In the genomic region with DNA sequence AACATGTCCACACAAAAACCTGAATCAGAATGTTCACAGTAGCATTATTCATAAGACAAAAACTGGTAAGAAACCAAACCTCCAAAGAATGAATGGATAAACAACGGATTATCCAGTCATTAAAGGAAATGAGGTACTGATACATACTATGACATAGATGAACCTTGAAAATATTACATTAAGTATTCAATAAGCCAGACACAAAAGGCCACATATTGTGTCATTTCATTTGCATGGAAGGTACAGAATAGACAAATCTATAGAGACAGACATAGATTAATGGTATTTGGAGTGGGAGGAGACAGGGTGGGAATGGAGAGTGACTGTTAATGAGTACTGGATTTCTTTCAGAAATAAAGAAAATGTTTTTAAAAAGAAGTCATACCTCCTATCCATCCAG, we compare ENCODE assay signal across 7 cellular contexts. TPM values are rescaled to one million over a fixed set of nuclear protein-coding genes. Genes with fewer than 3 reads are reported as not detected.
DNase-seq lines count a peak whose midpoint lies in the region; ATAC-seq, FAIRE-seq and TF ChIP-seq lines count a peak whose summit lies in the region.
"Not testable (repeated sequence)": the region's sequence is repeated elsewhere in the genome, so short reads cannot be mapped to it uniquely, and the experiment has no call there.
"Had no signal": no experiment of that assay in that cellular context is flagged by ENCODE, and none has a peak within 500 bp of the region (broad histone marks: within the 10 kb centered on the region; RNA-seq: fewer than 3 reads in every experiment).

No MANE protein-coding gene starts in this region.

- not testable (repeated sequence) for H3K4me3 Mint-ChIP-seq in activated T-helper 17 cell treated with anti-CD3 and anti-CD28 coated beads, Interleukin-2, amount 50 U/mL, for 72 hours

- not testable (repeated sequence) for H3K27ac Mint-ChIP-seq in activated T-helper 17 cell treated with anti-CD3 and anti-CD28 coated beads, Interleukin-2, amount 50 U/mL, for 72 hours

- H3K27me3 Mint-ChIP-seq in activated T-helper 17 cell treated with anti-CD3 and anti-CD28 coated beads, Interleukin-2, amount 50 U/mL, for 72 hours: not testable (repeated sequence)

- not testable (repeated sequence) for H3K36me3 ChIP-seq in RWPE2 (ENCODE audit: low read depth); bronchial epithelial cell (ENCODE audit: control insufficient read depth, insufficient read depth, low read length)

- not testable (repeated sequence) for H3K4me1 ChIP-seq in RWPE2 (ENCODE audit: insufficient read depth, poor library complexity, severe bottlenecking); foreskin keratinocyte

- not testable (repeated sequence) for H3K4me3 ChIP-seq in RWPE2 (ENCODE audit: severe bottlenecking); bronchial epithelial cell (ENCODE audit: low read depth, low read length)

- H3K27me3 ChIP-seq in RWPE2 (ENCODE audit: insufficient read depth, poor library complexity, severe bottlenecking); bronchial epithelial cell (ENCODE audit: control insufficient read depth, insufficient read depth, low read length); foreskin keratinocyte: not testable (repeated sequence)

- H3K4me1 Mint-ChIP-seq in activated T-helper 17 cell treated with anti-CD3 and anti-CD28 coated beads, Interleukin-2, amount 50 U/mL, for 72 hours: not testable (repeated sequence)

- ATAC-seq in RWPE2 (ENCODE audit: low read depth): peak; percentile 27; the same call in 1 of the 3 replicates
- peak; percentile 24 for ATAC-seq in activated T-helper 17 cell treated with anti-CD3 and anti-CD28 coated beads, Interleukin-2, amount 50 U/mL, for 72 hours (replicated peaks)
- ATAC-seq in esophagus mucosa: peak; percentile 81
- ATAC-seq in foreskin keratinocyte: peak; percentile 62

- not testable (repeated sequence) for FAIRE-seq in bronchial epithelial cell (lab: Jason Lieb, UNC)

- not testable (repeated sequence) for H3K9me3 Mint-ChIP-seq in activated T-helper 17 cell treated with anti-CD3 and anti-CD28 coated beads, Interleukin-2, amount 50 U/mL, for 72 hours

- not testable (repeated sequence) for TF ChIP-seq CTCF in RWPE2 (IDR thresholded peaks at IDR 0.05; ENCODE audit: poor library complexity, severe bottlenecking); bronchial epithelial cell (IDR thresholded peaks at IDR 0.05; ENCODE audit: insufficient read depth, low read length, severe bottlenecking); foreskin keratinocyte (conservative IDR thresholded peaks at IDR 0.05)

- H3K36me3 Mint-ChIP-seq in activated T-helper 17 cell treated with anti-CD3 and anti-CD28 coated beads, Interleukin-2, amount 50 U/mL, for 72 hours (ENCODE audit: low read depth): not testable (repeated sequence)

- not testable (repeated sequence) for H3K9me3 ChIP-seq in RWPE2 (ENCODE audit: severe bottlenecking)

- not testable (repeated sequence) for H3K27ac ChIP-seq in RWPE2 (ENCODE audit: poor library complexity, severe bottlenecking); foreskin keratinocyte

- DNase-seq in RWPE2 (ENCODE audit: low spot score): not testable (repeated sequence)
- DNase-seq in bronchial epithelial cell (ENCODE audit: low read depth) (peak; percentile 21), foreskin keratinocyte (peak in 1 of 2 donors; percentile 17)

RNA-seq across cellular contexts. Expression of a gene that starts 39.9 kb away (rescaled TPM):
- 1 to 10 TPM; 1.8 to 2.4 TPM for total RNA-seq in activated T-helper 17 cell treated with anti-CD3 and anti-CD28 coated beads, Interleukin-2, amount 50 U/mL, for 72 hours
- 0.13 and 0.26 TPM in 2 replicates for total RNA-seq in bronchial epithelial cell
- total RNA-seq in esophagus mucosa: 0.64 TPM
- total RNA-seq in foreskin keratinocyte: 0.28 and 0.54 TPM in 2 replicates
- polyA plus RNA-seq in foreskin keratinocyte: 0.22 and 0.49 TPM in 2 replicates
- total RNA-seq: Caco-2, Calu3 had no signal

Comparison
In these comparisons a context has a peak if more than half of its experiments do, and no peak if none do; other contexts are left out.
1. ATAC-seq: peak in every context shown above with its lines; median percentile 81 in esophagus mucosa; 62 in foreskin keratinocyte; 27 in RWPE2; 24 in activated T-helper 17 cell treated with anti-CD3 and anti-CD28 coated beads, Interleukin-2, amount 50 U/mL, for 72 hours.